1 cellular context compared by ENCODE assay signal in the genomic region with DNA sequence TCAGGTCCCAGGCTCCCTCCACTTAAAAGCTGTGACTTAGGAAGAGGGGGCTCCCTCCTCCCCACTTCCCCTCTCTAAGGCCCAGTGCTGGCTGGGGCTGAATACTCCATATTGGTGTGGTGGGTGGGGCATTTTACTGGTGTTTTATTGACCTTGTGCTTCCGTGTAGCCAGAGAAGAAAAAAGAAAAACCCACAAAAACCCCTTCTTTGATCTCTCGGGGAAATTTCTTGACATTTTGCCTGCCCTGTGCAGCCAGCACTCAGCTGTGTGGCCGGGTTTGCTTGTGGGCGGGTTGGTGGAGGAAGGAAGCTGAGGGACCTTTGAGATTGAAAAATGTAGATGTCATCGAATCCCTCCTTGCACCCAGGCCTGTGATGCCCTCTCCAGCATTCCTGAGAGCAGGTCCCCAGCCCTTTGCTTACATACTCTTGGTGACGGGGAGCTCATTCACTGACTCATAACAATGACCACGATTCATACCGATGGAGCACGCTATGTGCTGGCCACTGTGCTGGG.
A peak's percentile ranks its signal among the peaks of the same experiment; 100 is the strongest.
TF ChIP-seq lines count a peak whose summit lies in the region.

No MANE protein-coding gene starts in this region.

TF ChIP-seq in GM12878, 131 proteins besides CTCF, POLR2A, EP300 and RAD21 (continued from another document):
- no peak for TF ChIP-seq BCL11A (IDR thresholded peaks at IDR 0.05; ENCODE audit: low read depth, low read length)
- TF ChIP-seq NFYA (IDR thresholded peaks at IDR 0.05; ENCODE audit: borderline replicate concordance, low read depth, low read length) = no peak
- TF ChIP-seq POLR2AphosphoS2 (IDR thresholded peaks at IDR 0.05; ENCODE audit: low read depth, low read length) = no peak
- no peak for TF ChIP-seq BACH1 (IDR thresholded peaks at IDR 0.05; ENCODE audit: borderline replicate concordance)
- 0 out of 2 replicates have a peak, but pooled peaks have one; percentile 3 for TF ChIP-seq PAX5 (IDR thresholded peaks at IDR 0.05; ENCODE audit: borderline replicate concordance, low read depth, low read length)
- no peak for TF ChIP-seq POU2F2 (IDR thresholded peaks at IDR 0.05; ENCODE audit: borderline replicate concordance, low read depth, low read length)
- no peak for TF ChIP-seq CHD4 (IDR thresholded peaks at IDR 0.05)
- TF ChIP-seq SRF (IDR thresholded peaks at IDR 0.05; ENCODE audit: low read depth in 2 of 2, low read length in 2 of 2) = no peak
- TF ChIP-seq NFIC (IDR thresholded peaks at IDR 0.05; ENCODE audit: low read depth, low read length) = peak; percentile 77; the same call in 1 of the 2 replicates
- no peak for TF ChIP-seq BMI1 (IDR thresholded peaks at IDR 0.05; ENCODE audit: borderline replicate concordance)
- 0 out of 2 replicates have a peak, but pooled peaks have one; percentile 29 for TF ChIP-seq MXI1 (IDR thresholded peaks at IDR 0.05; ENCODE audit: low read depth, low read length)
- TF ChIP-seq, protein P1, sequence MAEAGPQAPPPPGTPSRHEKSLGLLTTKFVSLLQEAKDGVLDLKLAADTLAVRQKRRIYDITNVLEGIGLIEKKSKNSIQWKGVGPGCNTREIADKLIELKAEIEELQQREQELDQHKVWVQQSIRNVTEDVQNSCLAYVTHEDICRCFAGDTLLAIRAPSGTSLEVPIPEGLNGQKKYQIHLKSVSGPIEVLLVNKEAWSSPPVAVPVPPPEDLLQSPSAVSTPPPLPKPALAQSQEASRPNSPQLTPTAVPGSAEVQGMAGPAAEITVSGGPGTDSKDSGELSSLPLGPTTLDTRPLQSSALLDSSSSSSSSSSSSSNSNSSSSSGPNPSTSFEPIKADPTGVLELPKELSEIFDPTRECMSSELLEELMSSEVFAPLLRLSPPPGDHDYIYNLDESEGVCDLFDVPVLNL (IDR thresholded peaks at IDR 0.05; ENCODE audit: low read depth, low read length) = no peak
- no peak for TF ChIP-seq CREM (IDR thresholded peaks at IDR 0.05; ENCODE audit: low read depth)
- peak; percentile 38; the same call in 1 of the 2 replicates for TF ChIP-seq MTA2 (IDR thresholded peaks at IDR 0.05; ENCODE audit: low read depth)
- TF ChIP-seq MLLT1 (IDR thresholded peaks at IDR 0.05) = 0 out of 2 replicates have a peak, but pooled peaks have one; percentile 37
- no peak for TF ChIP-seq KLF5 (IDR thresholded peaks at IDR 0.05; ENCODE audit: partially characterized antibody)
- TF ChIP-seq ZBTB4 (CRISPR knock-in tag; IDR thresholded peaks at IDR 0.05) = no peak
- TF ChIP-seq ETV6 (conservative IDR thresholded peaks at IDR 0.05 in 1 of 2, IDR thresholded peaks at IDR 0.05 in 1 of 2; ENCODE audit: borderline replicate concordance in 1 of 2, low read depth in 1 of 2) = peak in 1 of 2 experiments; percentile 54; a peak in 2 of 4 replicates
- no peak for TF ChIP-seq EED (IDR thresholded peaks at IDR 0.05; ENCODE audit: low read depth)
TF ChIP-seq in GM12878: peak in this region for 42.
